Comparison of ENCODE assay signal across 8 cellular contexts in genomic region chr1:10430216-10431064, GRCh38. TPM values are rescaled to one million over a fixed set of nuclear protein-coding genes. Genes with fewer than 3 reads are reported as not detected.
DNase-seq lines count a peak whose midpoint lies in the region; ATAC-seq and TF ChIP-seq lines count a peak whose summit lies in the region.

CENPS (plus strand) TSS chr1:10430433; CDS start chr1:10430518, 85 bp downstream.

- H3K4me1 ChIP-seq in breast epithelium (peaks cover 0 to 5% of the 10 kb centered on the region in 2 donors), smooth muscle cell (ENCODE audit: low read depth) (peaks cover 5% of the 10 kb centered on the region)

- TF ChIP-seq CTCF in AG04449 (IDR thresholded peaks at IDR 0.05; ENCODE audit: insufficient read depth, low read length, missing control alignments) (peak; percentile 91), WERI-Rb-1 (IDR thresholded peaks at IDR 0.05; ENCODE audit: low read depth, low read length) (peak; percentile 97), breast epithelium (IDR thresholded peaks at IDR 0.05) (peak; percentile 92 to 99 (median 96)), smooth muscle cell (IDR thresholded peaks at IDR 0.05; ENCODE audit: borderline replicate concordance, insufficient read depth, poor library complexity, severe bottlenecking) (peak; percentile 92)

- no peaks in the 10 kb centered on the region for H3K27me3 ChIP-seq in WERI-Rb-1 (ENCODE audit: insufficient read depth, low read depth, severe bottlenecking)
- H3K27me3 ChIP-seq in breast epithelium, result no peaks in the 10 kb centered on the region
- H3K27me3 ChIP-seq in smooth muscle cell (ENCODE audit: low read depth), result no peaks in the 10 kb centered on the region

- peak; percentile 76 for ATAC-seq in GM18861 (IDR thresholded peaks at IDR 0.05; ENCODE audit: unreplicated experiment)
- peak; percentile 65 for ATAC-seq in HG03095 (IDR thresholded peaks at IDR 0.05; ENCODE audit: unreplicated experiment)

- H2AFZ ChIP-seq in smooth muscle cell (ENCODE audit: low read depth), result peak within 1 kb of the TSS; percentile 91

- DNase-seq in AG04449 (ENCODE audit: low read depth, low spot score) (no peak), NCI-H2196 treated with DMSO at 0.1 percent for 48 hours (lab: John Stamatoyannopoulos, UW; ENCODE audit: unreplicated experiment) (peak; percentile 86), WERI-Rb-1 (peak; percentile 85), breast epithelium (ENCODE audit: low spot score in 2 of 2) (peak; percentile 64 to 78), iPS-NIHi7 (ENCODE audit: extremely low spot score) (peak; percentile 97), smooth muscle cell (lab: John Stamatoyannopoulos, UW; ENCODE audit: unreplicated experiment) (peak; percentile 95)

- H3K4me2 ChIP-seq in smooth muscle cell, result peak within 1 kb of the TSS; percentile 93

- H3K79me2 ChIP-seq in smooth muscle cell (ENCODE audit: low read depth), result no peaks in the 10 kb centered on the region

- under 1% methylated on average over 81 of the region's 94 CpGs for WGBS in smooth muscle cell (ENCODE audit: low lambda C conversion rate)

- no peaks in the 10 kb centered on the region for H3K9me3 ChIP-seq in WERI-Rb-1 (ENCODE audit: severe bottlenecking)
- H3K9me3 ChIP-seq in breast epithelium, result no peaks in the 10 kb centered on the region
- H3K9me3 ChIP-seq in smooth muscle cell (replicated peaks; ENCODE audit: low read depth), result no peaks in the 10 kb centered on the region

- H3K36me3 ChIP-seq in WERI-Rb-1 (peaks cover 12% of the 10 kb centered on the region), breast epithelium (no peaks in the 10 kb centered on the region), smooth muscle cell (ENCODE audit: low read depth) (no peaks in the 10 kb centered on the region)

- no peaks in the 10 kb centered on the region for H4K20me1 ChIP-seq in smooth muscle cell (ENCODE audit: low read depth)

- H3F3A ChIP-seq in smooth muscle cell (ENCODE audit: low read depth), result no peaks in the 10 kb centered on the region

- H3K27ac ChIP-seq in WERI-Rb-1 (peak within 1 kb of the TSS; percentile 95), breast epithelium (peak within 1 kb of the TSS; percentile 50 to 70), smooth muscle cell (ENCODE audit: low read depth) (peak within 1 kb of the TSS; percentile 69)

- POLR2A ChIA-PET in AG04449 (lab: Yijun Ruan, JAX), result interaction anchor here (1.0 to 2.0 kb wide), 5 partner anchors 15 to 221 kb away, joined by 3 to 6 read pairs (median 5); partner anchors contain the start of gene KIF1B

- H3K4me3 ChIP-seq in AG04449 (ENCODE audit: low read depth, low read length) (peak within 1 kb of the TSS; percentile 90), WERI-Rb-1 (ENCODE audit: low read depth, low read length) (peak within 1 kb of the TSS; percentile 78), breast epithelium (peak within 1 kb of the TSS; percentile 65 to 79 (median 72)), smooth muscle cell (peak within 1 kb of the TSS; percentile 82)

- peak within 1 kb of the TSS; percentile 92 for H3K9ac ChIP-seq in smooth muscle cell (ENCODE audit: low read depth)

- intact Hi-C loops in breast epithelium (cut with DNase I; ENCODE audit: low total_unique reads), result no loop called here

- no peak for TF ChIP-seq POLR2A in breast epithelium (IDR thresholded peaks at IDR 0.05)

- CTCF ChIA-PET in AG04449 (lab: Yijun Ruan, JAX), result interaction anchor here (0.8 to 12.3 kb wide), 45 partner anchors 9 to 803 kb away, joined by 3 to 332 read pairs (median 5); partner anchors contain the start of genes CORT, KIF1B and PGD

RNA-seq across cellular contexts. Expression of gene CENPS, which starts in this region (rescaled TPM):
- total RNA-seq in breast epithelium (1 to 10 TPM; 5.9 to 8.8 (median 5.9) TPM), smooth muscle cell (7.6 and 102 TPM in 2 replicates)
- 15.3 and 16.3 TPM in 2 replicates for polyA plus RNA-seq in smooth muscle cell
